13 cellular contexts compared by ENCODE assay signal in genomic region chr16:3797473-3797872, GRCh38.
A peak's percentile ranks its signal among the peaks of the same experiment; 100 is the strongest.
DNase-seq lines count a peak whose midpoint lies in the region; ATAC-seq and TF ChIP-seq lines count a peak whose summit lies in the region.
"Had no signal": no experiment of that assay in that cellular context is flagged by ENCODE, and none has a peak within 500 bp of the region (broad histone marks: within the 10 kb centered on the region; RNA-seq: fewer than 3 reads in every experiment).

No MANE protein-coding gene starts in this region.

- H3K9me3 ChIP-seq in CD4-positive, alpha-beta T cell (ENCODE audit: control insufficient read depth, low read length): no peaks in the 10 kb centered on the region
- H3K9me3 ChIP-seq in colonic mucosa: no peaks in the 10 kb centered on the region
- H3K9me3 ChIP-seq: ascending aorta, BE2C, psoas muscle had no signal

- CTCF ChIA-PET in CD4-positive, alpha-beta T cell (lab: Charles Lee): no interaction called here
- CTCF ChIA-PET in T-cell (lab: Charles Lee): no interaction called here

- TF ChIP-seq CTCF in CD4-positive, alpha-beta T cell (IDR thresholded peaks at IDR 0.05): no peak
- TF ChIP-seq CTCF in foreskin keratinocyte (conservative IDR thresholded peaks at IDR 0.05) (peak; percentile 30), colonic mucosa (IDR thresholded peaks at IDR 0.05) (no peak)

- H3K36me3 ChIP-seq in colonic mucosa: no peaks in the 10 kb centered on the region

- DNase-seq in CD4-positive, alpha-beta T cell: no peak
- DNase-seq in T-cell (no peak), foreskin keratinocyte (peak in 1 of 2 donors; percentile 41), HPDE6-E6E7 (ENCODE audit: extremely low spot score) (no peak), colonic mucosa (no peak)
- no peak for DNase-seq in stimulated activated naive CD4-positive, alpha-beta T cell (lab: John Stamatoyannopoulos, UW)
- DNase-seq: BE2C, dermis blood vessel endothelial cell, DMS79 treated with DMSO at 0.1 percent for 48 hours, hypothalamus, psoas muscle had no signal

- no peak overlapping the region for H3K4me3 ChIP-seq in colonic mucosa
- H3K4me3 ChIP-seq: ascending aorta, psoas muscle had no signal

- intact Hi-C loops in CD4-positive, alpha-beta T cell (cut with DNase I, micrococcal nuclease): loop anchor here in 1 of 2 experiments (5.0 kb wide), 1 partner anchor 80 kb away; no protein-coding TSS in a partner anchor
- intact Hi-C loops in colonic mucosa (cut with DNase I): no loop called here

- peak overlapping the region; percentile 60 for H3K4me3 Mint-ChIP-seq in CD4-positive, alpha-beta T cell
- H3K4me3 Mint-ChIP-seq in T-cell: peak overlapping the region; percentile 49 to 62 (median 51)

- peak; percentile 57 for ATAC-seq in CD4-positive, alpha-beta T cell (ENCODE audit: poor library complexity)
- ATAC-seq in GM18868 (IDR thresholded peaks at IDR 0.05; ENCODE audit: unreplicated experiment) (peak; percentile 71), T-cell (replicated peaks in 1 of 4) (peak in 3 of 4 experiments; percentile 51 to 74 (median 60)), foreskin keratinocyte (no peak)
- ATAC-seq: psoas muscle had no signal

- H3K27ac ChIP-seq in CD4-positive, alpha-beta T cell (ENCODE audit: low read depth, low read length): no peak overlapping the region
- H3K27ac ChIP-seq in foreskin keratinocyte (no peak overlapping the region), colonic mucosa (no peak overlapping the region)
- H3K27ac ChIP-seq: psoas muscle had no signal

- H3K4me1 ChIP-seq in foreskin keratinocyte (peaks cover 13% of the 10 kb centered on the region), colonic mucosa (peaks cover 5% of the 10 kb centered on the region)
- H3K4me1 ChIP-seq: BE2C had no signal

- no peaks in the 10 kb centered on the region for H3K9me3 Mint-ChIP-seq in CD4-positive, alpha-beta T cell
- H3K9me3 Mint-ChIP-seq in T-cell: no peaks in the 10 kb centered on the region

- no peak overlapping the region for H3K27ac Mint-ChIP-seq in CD4-positive, alpha-beta T cell
- H3K27ac Mint-ChIP-seq in T-cell: peak overlapping the region in 1 of 2 donors; percentile 39

- H3K36me3 Mint-ChIP-seq in CD4-positive, alpha-beta T cell (ENCODE audit: low read depth): peaks cover 17% of the 10 kb centered on the region
- peaks cover 13% of the 10 kb centered on the region for H3K36me3 Mint-ChIP-seq in T-cell

- peaks cover 79% of the 10 kb centered on the region for H3K4me1 Mint-ChIP-seq in CD4-positive, alpha-beta T cell (ENCODE audit: low read depth)
- H3K4me1 Mint-ChIP-seq in T-cell: peaks cover 78 to 80% (median 80%) of the 10 kb centered on the region in 3 donors

- H3K27me3 Mint-ChIP-seq in CD4-positive, alpha-beta T cell: no peaks in the 10 kb centered on the region
- H3K27me3 Mint-ChIP-seq in T-cell: no peaks in the 10 kb centered on the region

- H3K9ac ChIP-seq in colonic mucosa (ENCODE audit: low read depth in 2 of 2, low read length in 2 of 2): no peak overlapping the region

- H3K27me3 ChIP-seq in CD4-positive, alpha-beta T cell (ENCODE audit: control insufficient read depth, insufficient read depth, low read length): no peaks in the 10 kb centered on the region
- H3K27me3 ChIP-seq in foreskin keratinocyte: no peaks in the 10 kb centered on the region
- no peaks in the 10 kb centered on the region for H3K27me3 ChIP-seq in colonic mucosa
- H3K27me3 ChIP-seq: ascending aorta, BE2C had no signal

- POLR2A ChIA-PET in CD4-positive, alpha-beta T cell (lab: Charles Lee): no interaction called here
- POLR2A ChIA-PET in T-cell (lab: Charles Lee): no interaction called here
